In the genomic region with DNA sequence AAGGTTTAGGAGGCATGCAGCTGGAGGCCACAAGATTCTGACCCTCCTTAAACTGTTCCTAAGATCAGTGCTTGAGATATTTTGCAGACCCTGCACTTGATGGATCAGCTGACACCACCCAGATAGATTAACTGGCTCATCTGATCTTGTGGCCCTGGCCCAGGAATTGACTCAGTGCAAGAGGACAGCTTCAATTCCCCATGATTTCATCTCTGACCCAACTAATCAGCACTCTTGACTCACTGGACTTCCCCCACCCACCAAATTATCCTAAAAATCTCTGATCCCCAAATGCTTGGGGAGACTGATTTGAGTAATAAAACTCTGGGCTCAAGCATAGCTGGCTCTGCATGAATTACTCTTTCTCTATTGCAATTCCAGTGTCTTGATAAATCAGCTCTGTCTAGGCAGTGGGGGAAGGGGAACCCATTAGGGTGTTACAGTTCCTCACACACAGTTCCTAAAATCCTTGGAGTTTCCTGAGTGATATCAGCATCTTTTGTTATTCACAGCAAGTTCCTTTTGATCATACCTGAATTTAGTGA, we compare ENCODE assay signal across 15 cellular contexts.
DNase-seq lines count a peak whose midpoint lies in the region; TF ChIP-seq lines count a peak whose summit lies in the region.
"Had no signal": no experiment of that assay in that cellular context is flagged by ENCODE, and none has a peak within 500 bp of the region (broad histone marks: within the 10 kb centered on the region; RNA-seq: fewer than 3 reads in every experiment).

No MANE protein-coding gene starts in this region.

- H3K27ac ChIP-seq in ascending aorta: no peak overlapping the region
- H3K27ac ChIP-seq: adrenal gland, RWPE1, sigmoid colon, transverse colon had no signal

- DNase-seq in stimulated activated CD4-positive, alpha-beta T cell treated with anti-CD3 and anti-CD28 coated beads, Interleukin-1b, Interleukin-23, amount 100 ng/mL, for 48 hours: peak; percentile 19
- no peak for DNase-seq in stimulated activated CD4-positive, alpha-beta T cell treated with anti-CD3 and anti-CD28 coated beads, Interleukin-12 subunit alpha, Interleukin-12 subunit beta, amount 100 ng/mL, for 4 hours
- DNase-seq in SK-N-DZ (ENCODE audit: low spot score) (peak; percentile 5), fibroblast of the aortic adventitia (ENCODE audit: low read depth) (peak; percentile 49), putamen (ENCODE audit: low spot score) (no peak), Kasumi-1 (lab: John Stamatoyannopoulos, UW) (no peak), ascending aorta (ENCODE audit: low spot score in 2 of 2) (no peak)
- DNase-seq: adrenal gland; GF-D8; NCI-H187; NK-92 treated with Interleukin-12 subunit alpha and Interleukin-12 subunit beta, amount 100 ng/mL, for 24 hours; sigmoid colon; SW 1271; transverse colon had no signal

- TF ChIP-seq CTCF in fibroblast of the aortic adventitia (IDR thresholded peaks at IDR 0.05; ENCODE audit: insufficient read depth, low read length) (no peak), ascending aorta (IDR thresholded peaks at IDR 0.05) (no peak)

- no peaks in the 10 kb centered on the region for H3K4me1 ChIP-seq in ascending aorta
- H3K4me1 ChIP-seq: adrenal gland, sigmoid colon, transverse colon had no signal

- H3K36me3 ChIP-seq in ascending aorta: peaks cover 19 to 45% of the 10 kb centered on the region in 2 donors
- H3K36me3 ChIP-seq: adrenal gland had no signal

- H3K9me3 ChIP-seq in ascending aorta: peaks cover 9 to 25% of the 10 kb centered on the region in 2 donors

- intact Hi-C loops in ascending aorta (cut with DNase I): no loop called here

- H3K27me3 ChIP-seq in ascending aorta: no peaks in the 10 kb centered on the region
- H3K27me3 ChIP-seq: adrenal gland, sigmoid colon, transverse colon had no signal

- no peak overlapping the region for H3K4me3 ChIP-seq in fibroblast of the aortic adventitia (ENCODE audit: low read depth, low read length)
- H3K4me3 ChIP-seq in ascending aorta: no peak overlapping the region
- H3K4me3 ChIP-seq: adrenal gland, sigmoid colon, transverse colon had no signal

Comparison
In these comparisons a context has a peak if more than half of its experiments do, and no peak if none do; other contexts are left out.
1. DNase-seq: peak in stimulated activated CD4-positive, alpha-beta T cell treated with anti-CD3 and anti-CD28 coated beads, Interleukin-1b, Interleukin-23, amount 100 ng/mL, for 48 hours (single experiment), SK-N-DZ (single experiment) and fibroblast of the aortic adventitia (single experiment); none in stimulated activated CD4-positive, alpha-beta T cell treated with anti-CD3 and anti-CD28 coated beads, Interleukin-12 subunit alpha, Interleukin-12 subunit beta, amount 100 ng/mL, for 4 hours (single experiment), putamen (single experiment), Kasumi-1 (0 of 2) and ascending aorta (0 of 2).